ENCODE assay signal across 16 cellular contexts in the genomic region with DNA sequence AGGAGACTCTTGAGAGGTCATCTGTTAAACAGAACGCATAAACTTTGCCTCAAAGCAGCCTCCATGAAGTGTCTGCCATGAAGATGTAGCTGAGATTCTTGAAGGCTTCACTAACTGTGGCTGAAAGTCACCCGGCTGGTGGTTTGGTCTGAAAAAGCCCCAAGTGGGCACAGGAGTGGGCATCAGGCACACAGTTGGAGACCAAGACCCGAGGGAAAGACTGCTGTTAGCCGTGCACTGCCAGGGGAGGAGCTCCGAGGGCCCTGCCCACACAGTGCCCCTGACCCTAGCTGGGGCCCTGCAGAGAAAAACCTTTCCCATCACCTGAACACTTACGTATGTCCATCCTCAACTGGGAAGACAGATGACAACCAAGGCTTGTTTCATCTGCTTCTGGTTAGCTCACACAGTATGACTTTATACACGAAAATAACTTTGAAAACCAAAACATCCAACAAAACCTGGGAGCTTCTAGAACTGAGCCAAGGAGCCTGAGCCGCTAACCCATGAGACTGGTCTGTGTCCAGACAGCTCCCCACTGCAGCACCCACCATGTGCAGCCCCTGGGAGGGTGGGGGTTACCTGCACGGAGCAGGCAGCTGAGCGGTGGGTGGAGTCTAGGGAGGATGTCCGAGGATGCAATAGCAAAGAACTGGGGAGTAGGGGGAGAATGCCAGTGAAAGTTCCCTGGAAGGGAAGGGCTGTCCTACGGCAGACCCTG. TPM values are rescaled to one million over a fixed set of nuclear protein-coding genes. Genes with fewer than 3 reads are reported as not detected.
DNase-seq lines count a peak whose midpoint lies in the region; ATAC-seq, FAIRE-seq and TF ChIP-seq lines count a peak whose summit lies in the region.
"Had no signal": no experiment of that assay in that cellular context is flagged by ENCODE, and none has a peak within 500 bp of the region (broad histone marks: within the 10 kb centered on the region; RNA-seq: fewer than 3 reads in every experiment).

No MANE protein-coding gene starts in this region.

- no peak for TF ChIP-seq RAD21 in HepG2 (CRISPR knock-in tag; IDR thresholded peaks at IDR 0.05)

- intact Hi-C loops in HepG2 (cut with micrococcal nuclease; ENCODE audit: unreplicated experiment): loop anchor here (10.0 kb wide), 1 partner anchor 394 kb away; no protein-coding TSS in a partner anchor
- intact Hi-C loops in right lobe of liver (cut with DNase I): no loop called here

- no peak overlapping the region for H3K4me3 Mint-ChIP-seq in T-helper 17 cell
- peak overlapping the region; percentile 26 for H3K4me3 Mint-ChIP-seq in nephron progenitor cell

- no peaks in the 10 kb centered on the region for H3K27me3 ChIP-seq in HepG2 (ENCODE audit: control insufficient read depth in 1 of 2, insufficient read depth in 2 of 2, low read length in 2 of 2)
- no peaks in the 10 kb centered on the region for H3K27me3 ChIP-seq in right lobe of liver
- H3K27me3 ChIP-seq: breast epithelium, heart right ventricle, ovary had no signal

- no peaks in the 10 kb centered on the region for H3K9me3 Mint-ChIP-seq in nephron progenitor cell

- BruUV-seq in HepG2 (replicated peaks; lab: Mats Ljungman, UMichigan): no TSS peak

- H3K4me1 ChIP-seq in HepG2 (ENCODE audit: insufficient read depth, low read length) (peaks cover 22% of the 10 kb centered on the region; the same call in 1 of the 2 replicates), right lobe of liver (peaks cover 0 to 3% (median 0%) of the 10 kb centered on the region in 4 donors)
- H3K4me1 ChIP-seq: breast epithelium, heart right ventricle had no signal

- H3K36me3 ChIP-seq in HepG2 (replicated peaks in 1 of 2; ENCODE audit: control insufficient read depth in 1 of 2, insufficient read depth in 2 of 2, low read length in 2 of 2): peaks cover 60 to 90% of the 10 kb centered on the region in 2 experiments
- H3K36me3 ChIP-seq in right lobe of liver: no peaks in the 10 kb centered on the region
- H3K36me3 ChIP-seq: breast epithelium, ovary had no signal

- H3K79me2 ChIP-seq in HepG2 (ENCODE audit: insufficient read depth, low read length): peaks cover 44% of the 10 kb centered on the region

- H2AFZ ChIP-seq in HepG2 (ENCODE audit: low read length): no peak overlapping the region

- no peaks in the 10 kb centered on the region for H3K27me3 Mint-ChIP-seq in T-helper 17 cell
- peaks cover 3% of the 10 kb centered on the region for H3K27me3 Mint-ChIP-seq in nephron progenitor cell (ENCODE audit: low read depth, poor library complexity)

- POLR2A ChIA-PET in HepG2 (lab: Yijun Ruan, JAX): no interaction called here

- no peaks in the 10 kb centered on the region for H3K36me3 Mint-ChIP-seq in T-helper 17 cell (ENCODE audit: low read depth)
- H3K36me3 Mint-ChIP-seq in nephron progenitor cell (ENCODE audit: low read depth): peaks cover 91% of the 10 kb centered on the region

- TF ChIP-seq POLR2A in HepG2 (IDR thresholded peaks at IDR 0.05; ENCODE audit: insufficient read depth in 1 of 2, low read depth in 2 of 2, low read length in 2 of 2) (0 out of 4 replicates have a peak, but pooled peaks of 1 of the 2 experiments have one; percentile 8), right lobe of liver (IDR thresholded peaks at IDR 0.05) (no peak)

- no peak overlapping the region for H3K4me2 ChIP-seq in HepG2 (ENCODE audit: low read depth, low read length)

- peak overlapping the region; percentile 69 for H3K27ac Mint-ChIP-seq in T-helper 17 cell
- H3K27ac Mint-ChIP-seq in nephron progenitor cell: peak overlapping the region; percentile 23

- H4K20me1 ChIP-seq in HepG2 (ENCODE audit: insufficient read depth, low read length): peaks cover 16% of the 10 kb centered on the region; the same call in 1 of the 2 replicates

- ATAC-seq in HepG2 (peak; percentile 22), right lobe of liver (no peak), T-helper 17 cell (no peak), SK-N-SH treated with all-trans-retinoic acid at 6 μM for 48 hours (no peak; the same call in 2 of the 3 replicates), GM21423 (IDR thresholded peaks at IDR 0.05; ENCODE audit: unreplicated experiment) (no peak)
- ATAC-seq: heart right ventricle had no signal

- H3K4me1 Mint-ChIP-seq in T-helper 17 cell (peaks cover 7% of the 10 kb centered on the region), nephron progenitor cell (peaks cover 33% of the 10 kb centered on the region)

- no peak overlapping the region for H3K9ac ChIP-seq in HepG2 (ENCODE audit: insufficient read depth, low read depth, low read length)

- H3K4me3 ChIP-seq in HepG2 (replicated peaks in 1 of 3; ENCODE audit: insufficient read depth in 1 of 3, low read depth in 2 of 3, low read length in 3 of 3) (no peak overlapping the region), right lobe of liver (no peak overlapping the region)
- H3K4me3 ChIP-seq: breast epithelium, heart right ventricle, ovary had no signal

- in situ Hi-C loops in HepG2 (cut with HindIII; ENCODE audit: extremely low pct_ligation_motif_present, low pct_unique_long_range_greater_than_20kb): loop anchor here (25.0 kb wide), 1 partner anchor 527 kb away; the partner anchor contains the start of gene SAG

- H3K27ac ChIP-seq in HepG2 (ENCODE audit: extremely low read length, insufficient read depth, low read length): no peak overlapping the region
- no peak overlapping the region for H3K27ac ChIP-seq in right lobe of liver
- H3K27ac ChIP-seq: breast epithelium, heart right ventricle, ovary had no signal

- WGBS in HepG2 (ENCODE audit: low lambda C conversion rate): 95% methylated on average over 12 of the region's 12 CpGs
- 90% methylated on average over 2 of the region's 12 CpGs for WGBS in right lobe of liver (ENCODE audit: insufficient coverage, low coverage, low lambda C conversion rate, missing lambda C conversion rate)

- CTCF ChIA-PET in HepG2 (lab: Yijun Ruan, JAX; ENCODE audit: low intra/inter-chr PET ratio, low total read pairs): no interaction called here

- no peak for TF ChIP-seq CTCF in HepG2 (CRISPR knock-in tag; IDR thresholded peaks at IDR 0.05)
- no peak for TF ChIP-seq CTCF in right lobe of liver (IDR thresholded peaks at IDR 0.05)
- TF ChIP-seq CTCF in nephron progenitor cell (IDR thresholded peaks at IDR 0.05): no peak

- no peak for TF ChIP-seq EP300 in HepG2 (IDR thresholded peaks at IDR 0.05; ENCODE audit: low read depth in 2 of 2, low read length in 2 of 2)
- no peak for TF ChIP-seq EP300 in HepG2 (CRISPR knock-in tag; IDR thresholded peaks at IDR 0.05; ENCODE audit: borderline replicate concordance)

- no peak for FAIRE-seq in HepG2 (lab: Jason Lieb, UNC)
- FAIRE-seq: small intestine had no signal

- no peaks in the 10 kb centered on the region for H3K9me3 ChIP-seq in HepG2 (ENCODE audit: low read length)
- H3K9me3 ChIP-seq in right lobe of liver: no peaks in the 10 kb centered on the region
- H3K9me3 ChIP-seq in T-helper 17 cell (ENCODE audit: control insufficient read depth, low read length, poor library complexity, severe bottlenecking): no peaks in the 10 kb centered on the region
- H3K9me3 ChIP-seq: breast epithelium, heart right ventricle, ovary had no signal

- no peak for DNase-seq in HepG2 (ENCODE audit: low spot score)
- DNase-seq in right lobe of liver: no peak
- no peak for DNase-seq in T-helper 17 cell
- no peak for DNase-seq in nephron progenitor cell
- no peak for DNase-seq in iPS-NIHi7 (ENCODE audit: extremely low spot score)
- no peak for DNase-seq in AG08395 (ENCODE audit: low spot score)
- DNase-seq: activated naive CD4-positive, alpha-beta T cell treated with anti-CD3 and anti-CD28 coated beads, Interleukin-2, amount 50 U/mL, for 16 hours; DMS79; heart right ventricle; NCI-H146; ovary; small intestine; stimulated activated naive CD4-positive, alpha-beta T cell had no signal

TF ChIP-seq in HepG2, 621 proteins besides CTCF, POLR2A, EP300 and RAD21 (continues in another document):
- TF ChIP-seq ZNF292 (CRISPR knock-in tag; IDR thresholded peaks at IDR 0.05; ENCODE audit: borderline replicate concordance, low read depth): no peak

TF ChIP-seq in SK-N-SH treated with all-trans-retinoic acid at 6 μM for 48 hours, 23 proteins besides CTCF, POLR2A, EP300 and RAD21:
- TF ChIP-seq ESRRG (CRISPR knock-in tag; IDR thresholded peaks at IDR 0.05): no peak
- TF ChIP-seq ZFP3 (CRISPR knock-in tag; IDR thresholded peaks at IDR 0.05): no peak
- no peak for TF ChIP-seq CSDC2 (CRISPR knock-in tag; IDR thresholded peaks at IDR 0.05)
- TF ChIP-seq ISL1 (CRISPR knock-in tag; IDR thresholded peaks at IDR 0.05): no peak
- TF ChIP-seq TCF4 (CRISPR knock-in tag; IDR thresholded peaks at IDR 0.05; ENCODE audit: borderline replicate concordance): no peak
- no peak for TF ChIP-seq ZNF8 (CRISPR knock-in tag; IDR thresholded peaks at IDR 0.05)
- no peak for TF ChIP-seq OSR1 (CRISPR knock-in tag; IDR thresholded peaks at IDR 0.05)

RNA-seq across cellular contexts. Expression of gene HJURP, which starts 15.4 kb away (rescaled TPM):
- total RNA-seq in HepG2 (2016; rRNA removed; fragmentation: Illumina TruSeq; extraction: Trizol) (36.3 and 45.9 TPM in 2 replicates), right lobe of liver (1 to 10 TPM in 3 of 6 experiments, under 1 TPM in 3; 0.27 to 2.5 (median 0.89) TPM), T-helper 17 cell (1 to 10 TPM in 1 of 2 donors, under 1 TPM in 1; 0.35 to 1.1 TPM)
- total RNA-seq in HepG2 (2016; cell fraction: cytosol; rRNA removed; fragmentation: Illumina TruSeq; extraction: Trizol; ENCODE audit: low read depth): 12.1 and 14.1 TPM in 2 replicates
- 35.1 and 51.2 TPM in 2 replicates for total RNA-seq in HepG2 (2016; cell fraction: insoluble cytoplasmic fraction; rRNA removed; fragmentation: Illumina TruSeq; extraction: Trizol)
- 26.8 and 29.4 TPM in 2 replicates for total RNA-seq in HepG2 (2016; cell fraction: membrane; rRNA removed; fragmentation: Illumina TruSeq; extraction: Trizol)
- total RNA-seq in HepG2 (2016; cell fraction: nucleus; rRNA removed; fragmentation: Illumina TruSeq; extraction: Trizol): 33.4 and 36.8 TPM in 2 replicates
- polyA plus RNA-seq in HepG2 (2011; rRNA removed): 26.0 and 43.9 TPM in 2 replicates
- 14.5 and 27.5 TPM in 2 replicates for polyA plus RNA-seq in HepG2 (2011; cell fraction: cytosol; rRNA removed)
- polyA plus RNA-seq in HepG2 (2011; cell fraction: nucleus; rRNA removed): 39.6 and 70.3 TPM in 2 replicates
- polyA plus RNA-seq in HepG2 (2012): 7.6 and 21.0 TPM in 2 replicates
- 2.9 and 3.6 TPM in 2 replicates for polyA plus RNA-seq in HepG2 (2016; cell fraction: cytosol; fragmentation: Illumina TruSeq; extraction: Trizol; ENCODE audit: low read depth)
- polyA plus RNA-seq in HepG2 (2016; cell fraction: insoluble cytoplasmic fraction; fragmentation: Illumina TruSeq; extraction: Trizol; ENCODE audit: low read depth): 43.4 and 45.0 TPM in 2 replicates
- polyA plus RNA-seq in HepG2 (2016; cell fraction: membrane; fragmentation: Illumina TruSeq; extraction: Trizol; ENCODE audit: low read depth): 5.8 and 7.3 TPM in 2 replicates
- 88.1 and 90.3 TPM in 2 replicates for polyA plus RNA-seq in HepG2 (2016; cell fraction: nucleus; fragmentation: Illumina TruSeq; extraction: Trizol; ENCODE audit: insufficient read depth, low read depth)
- polyA minus RNA-seq in HepG2 (2011; rRNA and poly(A)+ RNA removed; ENCODE audit: low replicate concordance): 91.3 and 113 TPM in 2 replicates
- 17.1 and 31.6 TPM in 2 replicates for polyA minus RNA-seq in HepG2 (2011; cell fraction: cytosol; rRNA and poly(A)+ RNA removed)
- polyA minus RNA-seq in HepG2 (2011; cell fraction: nucleus; rRNA and poly(A)+ RNA removed): 19.5 and 34.5 TPM in 2 replicates
